In genomic region chr3:140505256-140505655, GRCh38 we compare ENCODE assay signal across 13 cellular contexts.
DNase-seq lines count a peak whose midpoint lies in the region; ATAC-seq, FAIRE-seq and TF ChIP-seq lines count a peak whose summit lies in the region.
"Had no signal": no experiment of that assay in that cellular context is flagged by ENCODE, and none has a peak within 500 bp of the region (broad histone marks: within the 10 kb centered on the region; RNA-seq: fewer than 3 reads in every experiment).

No MANE protein-coding gene starts in this region.

- H3K4me3 Mint-ChIP-seq in activated CD4-positive, alpha-beta T cell treated with anti-CD3 and anti-CD28 coated beads for 36 hours = no peak overlapping the region

- peaks cover 6% of the 10 kb centered on the region for H3K27me3 Mint-ChIP-seq in activated CD4-positive, alpha-beta T cell treated with anti-CD3 and anti-CD28 coated beads for 36 hours

- POLR2A ChIA-PET in activated CD4-positive, alpha-beta T cell treated with anti-CD3 and anti-CD28 coated beads for 36 hours (lab: Charles Lee) = no interaction called here

- H3K4me1 Mint-ChIP-seq in activated CD4-positive, alpha-beta T cell treated with anti-CD3 and anti-CD28 coated beads for 36 hours = no peaks in the 10 kb centered on the region

- no peak for TF ChIP-seq CTCF in heart right ventricle (IDR thresholded peaks at IDR 0.05)

- no peaks in the 10 kb centered on the region for H3K9me3 ChIP-seq in heart right ventricle

- CTCF ChIA-PET in activated CD4-positive, alpha-beta T cell treated with anti-CD3 and anti-CD28 coated beads for 36 hours (lab: Charles Lee) = no interaction called here

- H3K9me3 Mint-ChIP-seq in activated CD4-positive, alpha-beta T cell treated with anti-CD3 and anti-CD28 coated beads for 36 hours (ENCODE audit: low read depth) = no peaks in the 10 kb centered on the region

- DNase-seq in Daoy (ENCODE audit: low read depth) = peak; percentile 64
- DNase-seq in heart right ventricle = peak in 1 of 2 donors; percentile 6
- no peak for DNase-seq in activated CD4-positive, alpha-beta T cell treated with anti-CD3 and anti-CD28 coated beads for 36 hours
- no peak for DNase-seq in GM12891 (ENCODE audit: insufficient read length, low spot score)
- no peak for DNase-seq in activated CD4-positive, alpha-beta T cell treated with anti-CD3 and anti-CD28 coated beads, Interleukin-2, amount 50 U/mL, for 48 hours
- DNase-seq: activated effector memory CD4-positive, alpha-beta T cell treated with Interleukin-2 at 50 U/mL for 16 hours; NCI-H1105; stimulated activated CD4-positive, alpha-beta T cell treated with anti-CD3 and anti-CD28 coated beads, Interleukin-2, amount 100 ng/mL, for 24 hours had no signal

- no peak overlapping the region for H3K4me3 ChIP-seq in heart right ventricle

- ATAC-seq in GM21360 (IDR thresholded peaks at IDR 0.05; ENCODE audit: unreplicated experiment) (peak; percentile 52), HG03460 (IDR thresholded peaks at IDR 0.05; ENCODE audit: unreplicated experiment) (peak; percentile 84), heart right ventricle (peak in 7 of 8 donors; percentile 34 to 68 (median 54)), GM19452 (IDR thresholded peaks at IDR 0.05; ENCODE audit: unreplicated experiment) (no peak)
- ATAC-seq in activated CD4-positive, alpha-beta T cell treated with anti-CD3 and anti-CD28 coated beads for 36 hours = no peak

- H3K27me3 ChIP-seq in heart right ventricle = peaks cover 0 to 15% (median 0%) of the 10 kb centered on the region in 7 donors

- H3K27ac ChIP-seq in heart right ventricle = no peak overlapping the region

- intact Hi-C loops in heart right ventricle (cut with DNase I) = loop anchor here in 1 of 10 donors (10.0 kb wide), 1 partner anchor 90 kb away; no protein-coding TSS in a partner anchor
- intact Hi-C loops in activated CD4-positive, alpha-beta T cell treated with anti-CD3 and anti-CD28 coated beads for 36 hours (cut with DNase I, micrococcal nuclease) = no loop called here

- H3K4me1 ChIP-seq in heart right ventricle = peaks cover 0 to 21% (median 3%) of the 10 kb centered on the region in 9 donors

- TF ChIP-seq POLR2A in GM12891 (IDR thresholded peaks at IDR 0.05; ENCODE audit: low read depth, low read length) = no peak

- FAIRE-seq in GM12891 (lab: Jason Lieb, UNC) = no peak
- FAIRE-seq: endothelial cell of umbilical vein, urothelium cell line had no signal

- no peaks in the 10 kb centered on the region for H3K36me3 Mint-ChIP-seq in activated CD4-positive, alpha-beta T cell treated with anti-CD3 and anti-CD28 coated beads for 36 hours (ENCODE audit: low read depth)

- no peak overlapping the region for H3K27ac Mint-ChIP-seq in activated CD4-positive, alpha-beta T cell treated with anti-CD3 and anti-CD28 coated beads for 36 hours

- WGBS in heart right ventricle, 2 donors = 34 to 35% methylated on average over 3 of the region's 3 CpGs

- no peaks in the 10 kb centered on the region for H3K36me3 ChIP-seq in heart right ventricle

TF ChIP-seq in GM12891, 5 proteins besides CTCF, POLR2A, EP300 and RAD21:
- no peak for TF ChIP-seq TAF1 (IDR thresholded peaks at IDR 0.05; ENCODE audit: low read depth, low read length)
- no peak for TF ChIP-seq POU2F2 (IDR thresholded peaks at IDR 0.05; ENCODE audit: low read depth, low read length)
- TF ChIP-seq POLR2AphosphoS5 (IDR thresholded peaks at IDR 0.05; ENCODE audit: low read depth, low read length) = no peak
- no peak for TF ChIP-seq SPI1 (IDR thresholded peaks at IDR 0.05; ENCODE audit: low read depth, low read length)
- TF ChIP-seq PAX5 (IDR thresholded peaks at IDR 0.05; ENCODE audit: insufficient read depth, low read length, severe bottlenecking) = no peak

Comparison
In these comparisons a context has a peak if more than half of its experiments do, and no peak if none do; other contexts are left out.
1. ATAC-seq: peak in GM21360 (single experiment), HG03460 (single experiment) and heart right ventricle (7 of 8); none in activated CD4-positive, alpha-beta T cell treated with anti-CD3 and anti-CD28 coated beads for 36 hours (single experiment) and GM19452 (single experiment).